ENCODE assay signal across 1 cellular context in the genomic region with DNA sequence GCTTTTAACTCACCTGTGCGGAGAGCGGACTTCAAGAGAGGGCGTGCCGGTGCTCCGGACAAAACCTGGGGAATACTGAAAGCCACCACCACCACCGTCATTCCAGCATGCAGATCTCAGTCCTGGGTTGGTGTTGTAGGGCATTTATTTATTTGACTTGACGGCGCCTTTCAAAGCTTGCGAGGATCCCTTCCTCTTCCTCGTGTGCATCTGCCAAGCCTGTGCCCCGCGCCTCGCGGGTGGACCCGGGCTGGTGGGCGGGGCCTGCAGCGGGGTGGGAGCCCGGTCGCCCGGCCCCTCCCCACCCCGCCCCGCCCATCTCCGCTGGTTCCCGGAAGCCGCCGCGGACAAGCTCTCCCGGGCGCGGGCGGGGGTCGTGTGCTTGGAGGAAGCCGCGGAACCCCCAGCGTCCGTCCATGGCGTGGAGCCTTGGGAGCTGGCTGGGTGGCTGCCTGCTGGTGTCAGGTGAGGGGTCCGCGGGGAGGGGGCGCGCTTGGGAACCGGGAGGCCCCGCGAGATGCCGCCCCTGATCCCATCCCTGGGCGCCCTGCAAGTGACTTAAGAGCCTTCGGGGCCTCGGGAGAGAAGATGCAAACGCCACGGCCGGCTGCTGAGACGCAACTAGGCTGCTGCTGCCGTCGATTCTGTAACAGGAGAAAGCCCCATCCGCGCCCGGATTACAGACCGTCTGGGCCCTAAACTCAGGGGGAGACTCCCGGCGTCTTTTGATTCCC.
TF ChIP-seq lines count a peak whose summit lies in the region.

Gene IL10RB, plus strand, starts transcription at position 318 of the 734 bp plus-strand sequence. Its CDS starts 99 bp downstream, at position 417.

TF ChIP-seq in K562, 482 proteins besides CTCF, POLR2A, EP300 and RAD21 (continued from another document and continues in another):
- peak; percentile 72 for TF ChIP-seq POLR2AphosphoS5 (IDR thresholded peaks at IDR 0.05; ENCODE audit: control insufficient read depth, insufficient read depth, low read depth, low read length)
- no peak for TF ChIP-seq NFATC3 (IDR thresholded peaks at IDR 0.05)
- no peak for TF ChIP-seq STAT5A (IDR thresholded peaks at IDR 0.05; ENCODE audit: borderline replicate concordance, low read length)
- TF ChIP-seq CBFB (CRISPR knock-in tag; IDR thresholded peaks at IDR 0.05), result no peak
- no peak for TF ChIP-seq PRPF4 (IDR thresholded peaks at IDR 0.05; ENCODE audit: insufficient read depth, low read depth, low read length, poor library complexity, severe bottlenecking)
- no peak for TF ChIP-seq SMARCA4 (IDR thresholded peaks at IDR 0.05)
- no peak for TF ChIP-seq ZFP36 (IDR thresholded peaks at IDR 0.05; ENCODE audit: low read depth, low read length, partially characterized antibody)
- TF ChIP-seq ZNF133 (CRISPR knock-in tag; IDR thresholded peaks at IDR 0.05), result no peak
- no peak for TF ChIP-seq MEIS2 (IDR thresholded peaks at IDR 0.05; ENCODE audit: partially characterized antibody)
- no peak for TF ChIP-seq SMARCC2 (IDR thresholded peaks at IDR 0.05; ENCODE audit: low read depth)
- TF ChIP-seq NR4A1 (CRISPR knock-in tag; IDR thresholded peaks at IDR 0.05), result no peak
- no peak for TF ChIP-seq NR4A1 (tag; IDR thresholded peaks at IDR 0.05)
- TF ChIP-seq IRF2 (CRISPR knock-in tag; IDR thresholded peaks at IDR 0.05), result no peak
- TF ChIP-seq ARID3A (IDR thresholded peaks at IDR 0.05; ENCODE audit: borderline replicate concordance, low read depth, low read length), result no peak
- no peak for TF ChIP-seq TEAD1 (CRISPR knock-in tag; IDR thresholded peaks at IDR 0.05)
- no peak for TF ChIP-seq CBX3 (IDR thresholded peaks at IDR 0.05; ENCODE audit: borderline replicate concordance in 1 of 2, low read length in 2 of 2)
- TF ChIP-seq FOSL1 (tag; conservative IDR thresholded peaks at IDR 0.05), result no peak
- TF ChIP-seq POLR2B (IDR thresholded peaks at IDR 0.05; ENCODE audit: low read depth, partially characterized antibody), result peak; percentile 61
- no peak for TF ChIP-seq SAFB2 (IDR thresholded peaks at IDR 0.05; ENCODE audit: borderline replicate concordance, low read depth, low read length, severe bottlenecking)
- TF ChIP-seq SP1 (CRISPR knock-in tag; IDR thresholded peaks at IDR 0.05), result peak; percentile 69
- TF ChIP-seq MAFK (IDR thresholded peaks at IDR 0.05; ENCODE audit: low read length), result no peak
- no peak; the same call in 1 of the 2 replicates for TF ChIP-seq GABPB1 (CRISPR knock-in tag; IDR thresholded peaks at IDR 0.05)
- TF ChIP-seq CBX2 (IDR thresholded peaks at IDR 0.05; ENCODE audit: insufficient read depth, low read length, poor library complexity, severe bottlenecking), result no peak
- TF ChIP-seq ARID3B (CRISPR knock-in tag; IDR thresholded peaks at IDR 0.05; ENCODE audit: borderline replicate concordance), result no peak
- no peak for TF ChIP-seq PHF21A (IDR thresholded peaks at IDR 0.05; ENCODE audit: borderline replicate concordance, low read depth)
- no peak for TF ChIP-seq CREB1 (IDR thresholded peaks at IDR 0.05)
- no peak; the same call in 1 of the 2 replicates for TF ChIP-seq CREB1 (CRISPR knock-in tag; IDR thresholded peaks at IDR 0.05)
- no peak for TF ChIP-seq PHTF2 (CRISPR knock-in tag; IDR thresholded peaks at IDR 0.05)
- TF ChIP-seq ZNF511 (CRISPR knock-in tag; IDR thresholded peaks at IDR 0.05), result no peak
- TF ChIP-seq ZNF79 (CRISPR knock-in tag; IDR thresholded peaks at IDR 0.05; ENCODE audit: low read depth), result no peak
- no peak for TF ChIP-seq CHCHD3 (CRISPR knock-in tag; IDR thresholded peaks at IDR 0.05)
- no peak for TF ChIP-seq WHSC1 (IDR thresholded peaks at IDR 0.05; ENCODE audit: low read length)
- TF ChIP-seq, protein P1, sequence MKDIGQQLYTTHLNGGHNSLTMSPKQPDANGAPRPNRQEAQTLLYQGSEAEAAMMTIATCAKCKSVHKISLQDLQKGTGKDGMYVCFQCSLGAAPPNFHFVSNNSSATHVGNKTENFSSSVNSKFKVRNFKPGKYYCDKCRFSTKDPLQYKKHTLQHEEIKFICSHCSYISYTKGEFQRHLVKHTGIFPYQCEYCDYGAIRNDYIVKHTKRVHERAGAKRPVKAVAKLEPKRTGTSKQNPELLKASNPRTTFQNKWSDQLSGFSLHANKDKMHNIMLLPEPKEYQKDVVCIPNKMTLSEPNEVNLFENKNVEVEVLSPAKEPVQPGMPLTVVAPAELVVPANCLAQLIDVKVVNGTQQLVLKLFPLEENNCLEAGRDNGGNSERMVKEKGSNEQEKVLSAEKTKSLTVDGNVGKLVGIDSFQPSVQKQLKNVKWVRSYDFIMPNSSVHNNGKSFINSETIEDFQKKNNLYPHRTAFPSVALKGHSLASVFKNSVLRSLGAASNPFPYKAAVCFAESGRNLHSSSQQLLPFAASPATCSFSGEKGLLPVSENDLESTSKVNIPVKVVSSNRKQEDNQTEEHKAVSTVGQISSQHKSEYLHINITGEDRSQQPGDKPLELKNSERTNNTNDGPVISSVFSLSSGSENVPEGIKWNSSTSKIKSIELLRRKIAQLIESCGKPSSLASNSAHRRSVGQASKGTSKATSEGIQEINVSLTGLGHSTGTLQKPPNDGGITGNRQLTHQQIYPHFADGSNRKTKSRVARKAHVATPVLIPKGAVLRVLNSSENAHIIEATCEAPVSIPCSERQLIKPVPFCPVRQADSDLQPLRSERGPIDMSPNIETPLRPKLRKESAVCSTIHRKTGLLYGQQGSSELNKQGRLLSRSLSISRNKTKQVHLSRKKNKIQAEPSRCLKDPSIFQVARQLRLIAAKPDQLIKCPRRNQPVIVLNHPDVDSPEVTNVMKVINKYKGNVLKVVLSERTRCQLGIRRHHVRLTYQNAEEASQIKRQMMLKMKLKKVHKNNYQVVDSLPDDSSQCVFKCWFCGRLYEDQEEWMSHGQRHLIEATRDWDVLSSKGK (CRISPR knock-in tag; IDR thresholded peaks at IDR 0.05), result no peak
- no peak for TF ChIP-seq LEF1 (IDR thresholded peaks at IDR 0.05)
- no peak for TF ChIP-seq FOXP1 (CRISPR knock-in tag; IDR thresholded peaks at IDR 0.05)
- TF ChIP-seq ELF1 (tag; IDR thresholded peaks at IDR 0.05), result peak; percentile 90
- no peak for TF ChIP-seq PBX2 (CRISPR knock-in tag; IDR thresholded peaks at IDR 0.05; ENCODE audit: low read depth)
- TF ChIP-seq PBX2 (tag; conservative IDR thresholded peaks at IDR 0.05; ENCODE audit: low read depth), result no peak
- no peak for TF ChIP-seq PTTG1 (tag; IDR thresholded peaks at IDR 0.05; ENCODE audit: low read depth)
- TF ChIP-seq MBD1 (CRISPR knock-in tag; IDR thresholded peaks at IDR 0.05), result no peak
- TF ChIP-seq ZBTB7A (IDR thresholded peaks at IDR 0.05; ENCODE audit: borderline replicate concordance, control insufficient read depth, low read depth, low read length), result peak; percentile 94
- no peak for TF ChIP-seq HNRNPK (IDR thresholded peaks at IDR 0.05; ENCODE audit: low read depth, low read length, poor library complexity, severe bottlenecking)
- TF ChIP-seq ZNF551 (CRISPR knock-in tag; IDR thresholded peaks at IDR 0.05), result no peak
- TF ChIP-seq, protein P2, sequence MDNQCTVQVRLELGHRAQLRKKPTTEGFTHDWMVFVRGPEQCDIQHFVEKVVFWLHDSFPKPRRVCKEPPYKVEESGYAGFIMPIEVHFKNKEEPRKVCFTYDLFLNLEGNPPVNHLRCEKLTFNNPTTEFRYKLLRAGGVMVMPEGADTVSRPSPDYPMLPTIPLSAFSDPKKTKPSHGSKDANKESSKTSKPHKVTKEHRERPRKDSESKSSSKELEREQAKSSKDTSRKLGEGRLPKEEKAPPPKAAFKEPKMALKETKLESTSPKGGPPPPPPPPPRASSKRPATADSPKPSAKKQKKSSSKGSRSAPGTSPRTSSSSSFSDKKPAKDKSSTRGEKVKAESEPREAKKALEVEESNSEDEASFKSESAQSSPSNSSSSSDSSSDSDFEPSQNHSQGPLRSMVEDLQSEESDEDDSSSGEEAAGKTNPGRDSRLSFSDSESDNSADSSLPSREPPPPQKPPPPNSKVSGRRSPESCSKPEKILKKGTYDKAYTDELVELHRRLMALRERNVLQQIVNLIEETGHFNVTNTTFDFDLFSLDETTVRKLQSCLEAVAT (IDR thresholded peaks at IDR 0.05), result no peak
- TF ChIP-seq CBX5 (IDR thresholded peaks at IDR 0.05; ENCODE audit: borderline replicate concordance, low read depth), result no peak
- no peak for TF ChIP-seq KDM2B (CRISPR knock-in tag; IDR thresholded peaks at IDR 0.05)
- no peak for TF ChIP-seq HEY1 (CRISPR knock-in tag; IDR thresholded peaks at IDR 0.05; ENCODE audit: borderline replicate concordance)
- TF ChIP-seq ZNF707 (CRISPR knock-in tag; conservative IDR thresholded peaks at IDR 0.05), result no peak
- TF ChIP-seq ZBTB1 (CRISPR knock-in tag; IDR thresholded peaks at IDR 0.05; ENCODE audit: borderline replicate concordance, low read depth), result no peak
- no peak for TF ChIP-seq YBX1 (IDR thresholded peaks at IDR 0.05)
- TF ChIP-seq IRF1 (CRISPR knock-in tag; IDR thresholded peaks at IDR 0.05; ENCODE audit: borderline replicate concordance), result no peak
- TF ChIP-seq, protein P3, sequence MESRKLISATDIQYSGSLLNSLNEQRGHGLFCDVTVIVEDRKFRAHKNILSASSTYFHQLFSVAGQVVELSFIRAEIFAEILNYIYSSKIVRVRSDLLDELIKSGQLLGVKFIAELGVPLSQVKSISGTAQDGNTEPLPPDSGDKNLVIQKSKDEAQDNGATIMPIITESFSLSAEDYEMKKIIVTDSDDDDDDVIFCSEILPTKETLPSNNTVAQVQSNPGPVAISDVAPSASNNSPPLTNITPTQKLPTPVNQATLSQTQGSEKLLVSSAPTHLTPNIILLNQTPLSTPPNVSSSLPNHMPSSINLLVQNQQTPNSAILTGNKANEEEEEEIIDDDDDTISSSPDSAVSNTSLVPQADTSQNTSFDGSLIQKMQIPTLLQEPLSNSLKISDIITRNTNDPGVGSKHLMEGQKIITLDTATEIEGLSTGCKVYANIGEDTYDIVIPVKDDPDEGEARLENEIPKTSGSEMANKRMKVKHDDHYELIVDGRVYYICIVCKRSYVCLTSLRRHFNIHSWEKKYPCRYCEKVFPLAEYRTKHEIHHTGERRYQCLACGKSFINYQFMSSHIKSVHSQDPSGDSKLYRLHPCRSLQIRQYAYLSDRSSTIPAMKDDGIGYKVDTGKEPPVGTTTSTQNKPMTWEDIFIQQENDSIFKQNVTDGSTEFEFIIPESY (CRISPR knock-in tag; IDR thresholded peaks at IDR 0.05), result no peak
